10 cellular contexts compared by ENCODE assay signal in genomic region chr6:125821825-125822281, GRCh38. TPM values are rescaled to one million over a fixed set of nuclear protein-coding genes. Genes with fewer than 3 reads are reported as not detected.
DNase-seq lines count a peak whose midpoint lies in the region; ATAC-seq and TF ChIP-seq lines count a peak whose summit lies in the region.
"Had no signal": no experiment of that assay in that cellular context is flagged by ENCODE, and none has a peak within 500 bp of the region (broad histone marks: within the 10 kb centered on the region; RNA-seq: fewer than 3 reads in every experiment).

No MANE protein-coding gene starts in this region.

- DNase-seq in A172 (ENCODE audit: low spot score) (peak; percentile 57), LNCaP clone FGC (ENCODE audit: low read depth) (peak; percentile 74), left colon (peak; percentile 45 to 72), NK-92 (lab: John Stamatoyannopoulos, UW; ENCODE audit: unreplicated experiment) (no peak), NCI-H187 treated with DMSO at 0.1 percent for 48 hours (lab: John Stamatoyannopoulos, UW) (no peak)
- no peak for DNase-seq in stimulated activated CD4-positive, alpha-beta T cell treated with anti-CD3 and anti-CD28 coated beads, Interleukin-15, amount 100 ng/mL, for 24 hours
- DNase-seq: activated CD4-positive, alpha-beta T cell treated with anti-CD3 and anti-CD28 coated beads, Interleukin-2, amount 50 U/mL, for 48 hours had no signal

- H3K4me3 ChIP-seq in LNCaP clone FGC (ENCODE audit: low read depth, low read length): no peak overlapping the region
- H3K4me3 ChIP-seq: HAP-1 had no signal

- TF ChIP-seq CTCF in LNCaP clone FGC (IDR thresholded peaks at IDR 0.05; ENCODE audit: control insufficient read depth, extremely low read depth, insufficient read depth) (no peak), VCaP (conservative IDR thresholded peaks at IDR 0.05) (no peak)

- intact Hi-C loops in left colon (cut with DNase I, micrococcal nuclease): no loop called here

- ATAC-seq in left colon (peak; percentile 100), HG03159 (IDR thresholded peaks at IDR 0.05; ENCODE audit: unreplicated experiment) (no peak)

- H3K27ac ChIP-seq in VCaP: peak overlapping the region; percentile 29

RNA-seq across cellular contexts. Expression of gene NCOA7, which starts 31.1 kb away (rescaled TPM):
- 5.9 and 9.9 TPM in 2 replicates for total RNA-seq in A172 (2014; rRNA removed; shearing (Covaris generic))
- total RNA-seq in left colon: 10 to 100 TPM; 25.6 to 39.2 TPM

Comparison
In these comparisons a context has a peak if more than half of its experiments do, and no peak if none do; other contexts are left out.
1. DNase-seq: peak in A172 (single experiment), LNCaP clone FGC (single experiment) and left colon (2 of 2); none in NK-92 (single experiment), NCI-H187 treated with DMSO at 0.1 percent for 48 hours (single experiment) and stimulated activated CD4-positive, alpha-beta T cell treated with anti-CD3 and anti-CD28 coated beads, Interleukin-15, amount 100 ng/mL, for 24 hours (single experiment).